Comparison of ENCODE assay signal across 15 cellular contexts in the genomic region with DNA sequence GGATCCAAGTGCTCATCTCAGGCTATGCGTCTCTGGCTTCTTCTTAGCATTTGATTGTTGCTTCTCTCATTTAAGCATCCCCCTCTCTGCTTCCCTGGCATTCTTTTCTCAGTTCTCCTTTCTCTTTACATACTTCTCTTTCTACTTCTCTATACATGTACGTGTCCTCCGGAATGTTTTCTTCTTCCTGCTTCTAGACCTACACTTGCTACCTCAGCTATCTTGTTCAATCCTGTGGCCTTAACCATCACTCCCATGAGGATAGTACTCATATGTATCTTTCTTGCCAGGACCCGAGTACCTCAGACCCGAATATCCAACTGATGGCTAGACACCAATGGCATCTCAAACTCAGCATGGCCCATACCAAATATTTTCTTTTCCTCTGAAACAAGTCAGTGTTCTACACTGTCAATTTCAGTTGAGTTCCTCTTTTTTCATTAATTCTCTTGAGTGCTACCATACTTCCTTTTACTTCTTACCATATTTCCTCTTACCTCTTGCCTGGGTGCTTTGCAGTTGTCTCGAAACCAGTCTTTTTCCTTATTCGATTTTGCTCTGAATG.
A peak's percentile ranks its signal among the peaks of the same experiment; 100 is the strongest.
DNase-seq lines count a peak whose midpoint lies in the region; ATAC-seq and TF ChIP-seq lines count a peak whose summit lies in the region.
"Had no signal": no experiment of that assay in that cellular context is flagged by ENCODE, and none has a peak within 500 bp of the region (broad histone marks: within the 10 kb centered on the region; RNA-seq: fewer than 3 reads in every experiment).

No MANE protein-coding gene starts in this region.

- H3K4me3 ChIP-seq in HL-60 (replicated peaks; ENCODE audit: insufficient read depth, low read length) (no peak overlapping the region), osteoblast (ENCODE audit: insufficient read depth, low read length) (no peak overlapping the region)
- H3K4me3 ChIP-seq: gastrocnemius medialis had no signal

- peaks cover 31% of the 10 kb centered on the region for H3K4me1 ChIP-seq in osteoblast (ENCODE audit: insufficient read depth, low read length)

- ATAC-seq in GM18861 (IDR thresholded peaks at IDR 0.05; ENCODE audit: unreplicated experiment) = peak; percentile 64
- ATAC-seq in stimulated activated memory B cell treated with anti-CD40 and anti-IgM and Interleukin-4, amounts not matched to agents 10 μg/mL and 1 μg/mL and 100 μg/mL, for 72 hours = peak; percentile 94
- ATAC-seq: gastrocnemius medialis had no signal

- H3K27ac ChIP-seq in HL-60 (replicated peaks) (peak overlapping the region; percentile 44), osteoblast (ENCODE audit: low read depth, low read length) (no peak overlapping the region)
- H3K27ac ChIP-seq: gastrocnemius medialis, VCaP had no signal

- H4K20me1 ChIP-seq in osteoblast (ENCODE audit: insufficient read depth, low read length) = no peaks in the 10 kb centered on the region

- peak; percentile 51 to 57 for DNase-seq in HL-60 (ENCODE audit: low read depth in 1 of 2, low spot score in 1 of 2)
- peak; percentile 78 for DNase-seq in SKM-1 treated with dmso at 0.1 percent for 144 hours (lab: John Stamatoyannopoulos, UW; ENCODE audit: unreplicated experiment)
- no peak for DNase-seq in effector CD8-positive, alpha-beta T cell (lab: John Stamatoyannopoulos, UW)
- DNase-seq in osteoblast (ENCODE audit: insufficient read length, low spot score, missing footprints) = no peak
- DNase-seq in HuH-7 (ENCODE audit: low spot score) = no peak
- DNase-seq: activated CD8-positive, alpha-beta memory T cell treated with anti-CD3 and anti-CD28 coated beads, Interleukin-2, amount 50 U/mL, for 4 hours; C1 segment of cervical spinal cord; gastrocnemius medialis; NCI-H187; NCI-H748 treated with DMSO at 0.1 percent for 48 hours; stimulated activated CD8-positive, alpha-beta memory T cell treated with anti-CD3 and anti-CD28 coated beads, Interleukin-4, amount 100 ng/mL, for 48 hours had no signal

- H3K27me3 Mint-ChIP-seq in stimulated activated memory B cell treated with anti-CD40 and anti-IgM and Interleukin-4, amounts not matched to agents 10 μg/mL and 1 μg/mL and 100 μg/mL, for 72 hours = no peaks in the 10 kb centered on the region
- H3K27me3 Mint-ChIP-seq: activated naive CD8-positive, alpha-beta T cell had no signal

- no peak overlapping the region for H2AFZ ChIP-seq in osteoblast (ENCODE audit: low read length)

- H3K27ac Mint-ChIP-seq in stimulated activated memory B cell treated with anti-CD40 and anti-IgM and Interleukin-4, amounts not matched to agents 10 μg/mL and 1 μg/mL and 100 μg/mL, for 72 hours = no peak overlapping the region
- H3K27ac Mint-ChIP-seq: activated naive CD8-positive, alpha-beta T cell had no signal

- no peak overlapping the region for H3K4me3 Mint-ChIP-seq in stimulated activated memory B cell treated with anti-CD40 and anti-IgM and Interleukin-4, amounts not matched to agents 10 μg/mL and 1 μg/mL and 100 μg/mL, for 72 hours
- H3K4me3 Mint-ChIP-seq: activated naive CD8-positive, alpha-beta T cell had no signal

- H3K27me3 ChIP-seq in HL-60 (ENCODE audit: insufficient read depth, poor library complexity, severe bottlenecking) (no peaks in the 10 kb centered on the region), osteoblast (ENCODE audit: insufficient read depth, low read length) (no peaks in the 10 kb centered on the region)
- H3K27me3 ChIP-seq: gastrocnemius medialis had no signal

- no peaks in the 10 kb centered on the region for H3K36me3 ChIP-seq in osteoblast (ENCODE audit: insufficient read depth, low read length)
- H3K36me3 ChIP-seq: gastrocnemius medialis had no signal

- no peaks in the 10 kb centered on the region for H3K9me3 Mint-ChIP-seq in stimulated activated memory B cell treated with anti-CD40 and anti-IgM and Interleukin-4, amounts not matched to agents 10 μg/mL and 1 μg/mL and 100 μg/mL, for 72 hours

- H3K36me3 Mint-ChIP-seq in stimulated activated memory B cell treated with anti-CD40 and anti-IgM and Interleukin-4, amounts not matched to agents 10 μg/mL and 1 μg/mL and 100 μg/mL, for 72 hours = no peaks in the 10 kb centered on the region

- no peaks in the 10 kb centered on the region for H3K4me1 Mint-ChIP-seq in stimulated activated memory B cell treated with anti-CD40 and anti-IgM and Interleukin-4, amounts not matched to agents 10 μg/mL and 1 μg/mL and 100 μg/mL, for 72 hours

- no peaks in the 10 kb centered on the region for H3K9me3 ChIP-seq in osteoblast (ENCODE audit: low read depth, low read length)
- H3K9me3 ChIP-seq: gastrocnemius medialis had no signal

- H3K4me2 ChIP-seq in osteoblast (ENCODE audit: insufficient read depth, low read length) = no peak overlapping the region

- H3K79me2 ChIP-seq in osteoblast (ENCODE audit: insufficient read depth, low read length) = no peaks in the 10 kb centered on the region

- TF ChIP-seq CTCF in HL-60 (IDR thresholded peaks at IDR 0.05; ENCODE audit: insufficient read depth, low read length) = no peak
- TF ChIP-seq CTCF in osteoblast (IDR thresholded peaks at IDR 0.05; ENCODE audit: extremely low read depth, low read depth, low read length) = no peak

Comparison
In these comparisons a context has a peak if more than half of its experiments do, and no peak if none do; other contexts are left out.
1. DNase-seq: peak in HL-60 (2 of 2) and SKM-1 treated with dmso at 0.1 percent for 144 hours (single experiment); none in effector CD8-positive, alpha-beta T cell (single experiment), osteoblast (single experiment) and HuH-7 (single experiment).